Comparison of ENCODE assay signal across 36 cellular contexts in the genomic region with DNA sequence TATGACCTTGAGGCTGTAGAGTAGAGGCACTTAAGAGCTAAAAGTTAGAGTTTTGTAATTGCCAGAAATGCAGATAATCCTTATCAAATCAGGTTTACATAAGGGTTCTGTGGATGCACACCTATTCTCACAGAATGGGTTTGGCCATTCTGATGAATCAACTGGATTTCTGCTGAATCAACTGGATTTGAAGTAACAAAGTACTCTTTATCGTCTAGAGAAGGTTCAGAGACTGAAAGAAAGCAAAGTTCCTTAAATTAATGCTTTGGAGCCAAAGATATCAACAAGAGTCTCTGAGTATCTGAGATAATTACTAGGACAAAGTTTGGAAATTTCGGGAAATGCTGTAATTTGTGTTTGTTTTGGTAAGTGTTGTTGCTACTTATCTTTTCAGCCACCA.
"Had no signal": no experiment of that assay in that cellular context is flagged by ENCODE, and none has a peak within 500 bp of the region (broad histone marks: within the 10 kb centered on the region; RNA-seq: fewer than 3 reads in every experiment).

No MANE protein-coding gene starts in this region.

- H3K4me3 Mint-ChIP-seq: activated CD4-positive, alpha-beta memory T cell treated with anti-CD3 and anti-CD28 coated beads, Interleukin-2, amount 10 ng/mL, durations not matched to agents 7 days and 5 days; activated CD8-positive, alpha-beta memory T cell treated with anti-CD3 and anti-CD28 coated beads, Interleukin-2, amount 10 ng/mL, durations not matched to agents 7 days and 5 days; activated naive CD8-positive, alpha-beta T cell treated with anti-CD3 and anti-CD28 coated beads for 36 hours; activated T-cell treated with anti-CD3 and anti-CD28 coated beads, Interleukin-2, amount 50 U/mL, for 72 hours; activated T-helper 17 cell treated with anti-CD3 and anti-CD28 coated beads, Interleukin-2, amount 50 U/mL, for 72 hours had no signal

- H3K4me1 Mint-ChIP-seq: activated CD4-positive, alpha-beta memory T cell treated with anti-CD3 and anti-CD28 coated beads, Interleukin-2, amount 10 ng/mL, durations not matched to agents 7 days and 5 days; activated CD8-positive, alpha-beta memory T cell treated with anti-CD3 and anti-CD28 coated beads, Interleukin-2, amount 10 ng/mL, durations not matched to agents 7 days and 5 days; activated T-helper 17 cell treated with anti-CD3 and anti-CD28 coated beads, Interleukin-2, amount 50 U/mL, for 72 hours had no signal

- ATAC-seq: activated CD8-positive, alpha-beta memory T cell treated with anti-CD3 and anti-CD28 coated beads, Interleukin-2, amount 10 ng/mL, durations not matched to agents 7 days and 5 days; activated T-cell treated with anti-CD3 and anti-CD28 coated beads, Interleukin-2, amount 50 U/mL, for 72 hours; activated T-helper 17 cell treated with anti-CD3 and anti-CD28 coated beads, Interleukin-2, amount 50 U/mL, for 72 hours; SK-N-SH treated with all-trans-retinoic acid at 6 μM for 48 hours had no signal

- H3K36me3 Mint-ChIP-seq: activated CD8-positive, alpha-beta memory T cell treated with anti-CD3 and anti-CD28 coated beads, Interleukin-2, amount 10 ng/mL, durations not matched to agents 7 days and 5 days; activated naive CD8-positive, alpha-beta T cell treated with anti-CD3 and anti-CD28 coated beads for 36 hours had no signal

- H3K27ac ChIP-seq: brain microvascular endothelial cell, Peyer's patch had no signal

- DNase-seq: activated CD4-positive, alpha-beta memory T cell treated with anti-CD3 and anti-CD28 coated beads, Interleukin-2, amount 10 ng/mL, durations not matched to agents 7 days and 5 days; activated CD4-positive, alpha-beta T cell treated with anti-CD3 and anti-CD28 coated beads for 1 hour; activated CD4-positive, alpha-beta T cell treated with anti-CD3 and anti-CD28 coated beads for 48 hours; activated CD4-positive, CD25-positive, alpha-beta regulatory T cell; activated CD8-positive, alpha-beta memory T cell treated with anti-CD3 and anti-CD28 coated beads for 24 hours; activated CD8-positive, alpha-beta memory T cell treated with anti-CD3 and anti-CD28 coated beads, Interleukin-2, amount 10 ng/mL, durations not matched to agents 7 days and 5 days; activated CD8-positive, alpha-beta memory T cell treated with anti-CD3 and anti-CD28 coated beads, Interleukin-2, amount 50 U/mL, for 48 hours; activated effector memory CD4-positive, alpha-beta T cell treated with anti-CD3 and anti-CD28 coated beads, Interleukin-2, amount 50 U/mL, for 16 hours; activated naive CD4-positive, alpha-beta T cell; activated naive CD4-positive, alpha-beta T cell treated with anti-CD3 and anti-CD28 coated beads, Interleukin-2, amount 50 U/mL, for 16 hours; activated naive CD8-positive, alpha-beta T cell treated with anti-CD3 and anti-CD28 coated beads for 36 hours; activated T-cell treated with anti-CD3 and anti-CD28 coated beads, Interleukin-2, amount 50 U/mL, for 1 hour; activated T-cell treated with anti-CD3 and anti-CD28 coated beads, Interleukin-2, amount 50 U/mL, for 72 hours; amniotic stem cell; aorta; brain microvascular endothelial cell; central memory CD4-positive, alpha-beta T cell; Karpas-422; KBM-7; NCI-H1048; NCI-H1105 treated with DMSO at 0.1 percent for 48 hours; NCI-H1436; NCI-H1694; NCI-H1930; NCI-H2081 treated with DMSO at 0.1 percent for 48 hours; NCI-H345; NCI-H524 treated with DMSO at 0.1 percent for 48 hours; Peyer's patch; RPMI8226; SIG-M5; T-helper 1 cell; T-helper 2 cell; T-helper 9 cell; WERI-Rb-1 had no signal

- H3K27me3 Mint-ChIP-seq: activated CD4-positive, alpha-beta memory T cell treated with anti-CD3 and anti-CD28 coated beads, Interleukin-2, amount 10 ng/mL, durations not matched to agents 7 days and 5 days; activated CD8-positive, alpha-beta memory T cell treated with anti-CD3 and anti-CD28 coated beads, Interleukin-2, amount 10 ng/mL, durations not matched to agents 7 days and 5 days; activated naive CD8-positive, alpha-beta T cell treated with anti-CD3 and anti-CD28 coated beads for 36 hours; activated T-helper 17 cell treated with anti-CD3 and anti-CD28 coated beads, Interleukin-2, amount 50 U/mL, for 72 hours had no signal

- H3K9me3 Mint-ChIP-seq: activated naive CD8-positive, alpha-beta T cell treated with anti-CD3 and anti-CD28 coated beads for 36 hours; activated T-cell treated with anti-CD3 and anti-CD28 coated beads, Interleukin-2, amount 50 U/mL, for 72 hours had no signal

- H3K27ac Mint-ChIP-seq: activated CD4-positive, alpha-beta memory T cell treated with anti-CD3 and anti-CD28 coated beads, Interleukin-2, amount 10 ng/mL, durations not matched to agents 7 days and 5 days; activated CD8-positive, alpha-beta memory T cell treated with anti-CD3 and anti-CD28 coated beads, Interleukin-2, amount 10 ng/mL, durations not matched to agents 7 days and 5 days; activated naive CD8-positive, alpha-beta T cell treated with anti-CD3 and anti-CD28 coated beads for 36 hours; activated T-cell treated with anti-CD3 and anti-CD28 coated beads, Interleukin-2, amount 50 U/mL, for 72 hours; activated T-helper 17 cell treated with anti-CD3 and anti-CD28 coated beads, Interleukin-2, amount 50 U/mL, for 72 hours had no signal
